10 cellular contexts compared by ENCODE assay signal in the genomic region with DNA sequence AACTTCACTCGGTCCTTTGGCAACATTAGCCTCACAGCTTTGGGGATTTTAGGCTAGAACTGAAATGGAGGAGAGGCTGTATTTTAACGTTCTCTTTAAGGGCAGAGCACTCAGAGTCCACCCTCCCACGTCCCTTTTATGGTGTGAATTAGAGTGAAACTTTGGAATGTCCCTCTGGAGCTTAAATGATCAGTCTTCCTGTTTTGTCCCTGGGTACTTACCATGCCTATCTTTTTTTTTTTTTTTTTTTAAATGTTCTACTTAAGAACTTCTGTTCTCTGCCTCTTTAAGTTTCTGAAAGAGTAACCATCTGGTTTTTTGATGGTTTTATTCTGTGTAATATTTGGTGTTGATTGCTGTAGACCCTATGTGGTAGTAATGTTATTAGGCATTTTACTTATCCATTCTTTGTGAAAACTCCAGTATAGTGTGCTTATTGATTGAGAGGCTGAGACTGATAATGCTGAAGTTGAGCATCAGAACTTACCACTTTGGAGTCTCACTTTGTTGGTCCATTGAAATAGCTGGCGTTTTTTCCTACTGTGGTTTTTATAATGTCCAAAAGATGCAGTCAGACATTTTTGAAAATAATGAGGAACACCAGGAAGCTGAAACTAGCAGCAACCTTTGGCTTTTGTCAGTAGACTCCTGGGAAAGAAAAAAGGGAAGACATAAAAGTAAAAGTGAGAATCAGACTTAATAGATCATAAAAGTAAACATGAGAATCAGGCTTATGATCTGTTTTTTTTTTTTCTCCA. TPM values are rescaled to one million over a fixed set of nuclear protein-coding genes. Genes with fewer than 3 reads are reported as not detected.
DNase-seq lines count a peak whose midpoint lies in the region; TF ChIP-seq lines count a peak whose summit lies in the region.
"Had no signal": no experiment of that assay in that cellular context is flagged by ENCODE, and none has a peak within 500 bp of the region (broad histone marks: within the 10 kb centered on the region; RNA-seq: fewer than 3 reads in every experiment).

No MANE protein-coding gene starts in this region.

- intact Hi-C loops in testis (cut with DNase I; ENCODE audit: low total_unique reads): no loop called here

- H3K4me3 Mint-ChIP-seq in IgD-negative memory B cell: peak overlapping the region; percentile 52 to 95 (median 74)

- H3K18ac ChIP-seq in mesendoderm (ENCODE audit: low read length): no peak overlapping the region

- DNase-seq in dermis microvascular lymphatic vessel endothelial cell (ENCODE audit: low read depth in 2 of 2) (peak; percentile 65 to 84), mesendoderm (peak; percentile 37), testis (no peak), RPMI8226 (no peak), DMS153 treated with DMSO at 0.1 percent for 48 hours (lab: John Stamatoyannopoulos, UW; ENCODE audit: unreplicated experiment) (no peak), NCI-H128 (lab: John Stamatoyannopoulos, UW; ENCODE audit: unreplicated experiment) (no peak)
- DNase-seq in activated CD4-positive, alpha-beta T cell treated with anti-CD3 and anti-CD28 coated beads for 4 hours: no peak
- DNase-seq: head of caudate nucleus, NCI-H226 had no signal

- no peaks in the 10 kb centered on the region for H3K4me1 ChIP-seq in mesendoderm (ENCODE audit: control insufficient read depth, low read depth, low read length)
- peaks cover 6% of the 10 kb centered on the region for H3K4me1 ChIP-seq in testis

- peaks cover 53 to 64% (median 59%) of the 10 kb centered on the region in 3 donors for H3K4me1 Mint-ChIP-seq in IgD-negative memory B cell

- H3K4me3 ChIP-seq in mesendoderm (ENCODE audit: low read length) (no peak overlapping the region), testis (no peak overlapping the region)

- H3K9me3 ChIP-seq in testis: no peaks in the 10 kb centered on the region

- H2BK120ac ChIP-seq in mesendoderm (ENCODE audit: low read depth, low read length): no peak overlapping the region

- H2AK5ac ChIP-seq in mesendoderm (ENCODE audit: low read length): no peak overlapping the region

- H3K79me1 ChIP-seq in mesendoderm (ENCODE audit: low read length): peaks cover 5% of the 10 kb centered on the region

- no peaks in the 10 kb centered on the region for H3K27me3 ChIP-seq in mesendoderm (ENCODE audit: insufficient read depth, low read length, poor library complexity)
- no peaks in the 10 kb centered on the region for H3K27me3 ChIP-seq in testis

- peaks cover 8% of the 10 kb centered on the region for H3K36me3 Mint-ChIP-seq in IgD-negative memory B cell

- H3K23ac ChIP-seq in mesendoderm (ENCODE audit: low read length): no peak overlapping the region

- H4K5ac ChIP-seq in mesendoderm (ENCODE audit: low read length): no peak overlapping the region

- H3K4me2 ChIP-seq in mesendoderm (ENCODE audit: low read length): no peak overlapping the region

- H4K8ac ChIP-seq in mesendoderm (ENCODE audit: low read depth, low read length): no peak overlapping the region

- H3K56ac ChIP-seq in mesendoderm (ENCODE audit: low read length): no peak overlapping the region

- H3K79me2 ChIP-seq in mesendoderm (ENCODE audit: control insufficient read depth, insufficient read depth, low read length): no peaks in the 10 kb centered on the region

- TF ChIP-seq POLR2A in testis (IDR thresholded peaks at IDR 0.05): no peak

- no peak overlapping the region for H3K4ac ChIP-seq in mesendoderm (ENCODE audit: low read depth, low read length)

- no peak overlapping the region for H2BK5ac ChIP-seq in mesendoderm (ENCODE audit: low read length)

- peak overlapping the region; percentile 74 to 96 (median 85) for H3K27ac Mint-ChIP-seq in IgD-negative memory B cell

- no peaks in the 10 kb centered on the region for H3K27me3 Mint-ChIP-seq in IgD-negative memory B cell

- no peaks in the 10 kb centered on the region for H3K9me3 Mint-ChIP-seq in IgD-negative memory B cell

- no peak for TF ChIP-seq CTCF in testis (IDR thresholded peaks at IDR 0.05)

- no CpG with 5 or more reads among the region's 4 CpGs for WGBS in mesendoderm (ENCODE audit: extremely low coverage, insufficient coverage, low lambda C conversion rate)
- 22 to 24% methylated on average over 4 of the region's 4 CpGs for WGBS in testis, 2 donors

- H3K27ac ChIP-seq in mesendoderm (ENCODE audit: low read depth, low read length) (no peak overlapping the region), testis (peak overlapping the region; percentile 39 to 69)

- H2BK15ac ChIP-seq in mesendoderm (replicated peaks; ENCODE audit: low read depth): no peak overlapping the region

- no peak overlapping the region for H3K9ac ChIP-seq in mesendoderm (ENCODE audit: low read length)

- H3K36me3 ChIP-seq in mesendoderm (ENCODE audit: control insufficient read depth, insufficient read depth, low read length) (no peaks in the 10 kb centered on the region), testis (ENCODE audit: low read depth, missing control alignments) (no peaks in the 10 kb centered on the region)

RNA-seq across cellular contexts. Expression of a gene that starts 11.6 kb away (rescaled TPM):
- 79.9 TPM for polyA plus RNA-seq in IgD-negative memory B cell
- total RNA-seq in dermis microvascular lymphatic vessel endothelial cell: 49.0 and 52.2 TPM in 2 replicates
- polyA plus RNA-seq in mesendoderm (2013, experiment 1 of 2): 3.3 TPM
- 2.8 TPM for polyA plus RNA-seq in mesendoderm (2013, experiment 2 of 2)
- 10 to 100 TPM; 20.1 to 22.4 TPM for total RNA-seq in testis
- 10.8 TPM for polyA plus RNA-seq in testis (ENCODE audit: insufficient read depth, low read depth, low replicate concordance)

RNA-seq across cellular contexts. Expression of a gene that starts 58.1 kb away (rescaled TPM):
- polyA plus RNA-seq in IgD-negative memory B cell (21.9 TPM), testis (ENCODE audit: insufficient read depth, low read depth, low replicate concordance) (77.6 TPM)
- total RNA-seq in dermis microvascular lymphatic vessel endothelial cell (1.3 TPM in 2 replicates), testis (10 to 100 TPM; 40.9 to 54.6 TPM)
- 0.62 TPM for polyA plus RNA-seq in mesendoderm (2013, experiment 1 of 2)
- 0.63 TPM for polyA plus RNA-seq in mesendoderm (2013, experiment 2 of 2)

Comparison
In these comparisons a context has a peak if more than half of its experiments do, and no peak if none do; other contexts are left out.
1. DNase-seq: peak in dermis microvascular lymphatic vessel endothelial cell (2 of 2) and mesendoderm (single experiment); none in testis (single experiment), activated CD4-positive, alpha-beta T cell treated with anti-CD3 and anti-CD28 coated beads for 4 hours (0 of 2), RPMI8226 (single experiment), DMS153 treated with DMSO at 0.1 percent for 48 hours (single experiment) and NCI-H128 (single experiment).
2. RNA of a gene that starts 58.1 kb away (total RNA-seq): 40.9 to 54.6 TPM in testis; 1.3 TPM in dermis microvascular lymphatic vessel endothelial cell; every median in the first group is over 10 times any median in the second.